In the genomic region with DNA sequence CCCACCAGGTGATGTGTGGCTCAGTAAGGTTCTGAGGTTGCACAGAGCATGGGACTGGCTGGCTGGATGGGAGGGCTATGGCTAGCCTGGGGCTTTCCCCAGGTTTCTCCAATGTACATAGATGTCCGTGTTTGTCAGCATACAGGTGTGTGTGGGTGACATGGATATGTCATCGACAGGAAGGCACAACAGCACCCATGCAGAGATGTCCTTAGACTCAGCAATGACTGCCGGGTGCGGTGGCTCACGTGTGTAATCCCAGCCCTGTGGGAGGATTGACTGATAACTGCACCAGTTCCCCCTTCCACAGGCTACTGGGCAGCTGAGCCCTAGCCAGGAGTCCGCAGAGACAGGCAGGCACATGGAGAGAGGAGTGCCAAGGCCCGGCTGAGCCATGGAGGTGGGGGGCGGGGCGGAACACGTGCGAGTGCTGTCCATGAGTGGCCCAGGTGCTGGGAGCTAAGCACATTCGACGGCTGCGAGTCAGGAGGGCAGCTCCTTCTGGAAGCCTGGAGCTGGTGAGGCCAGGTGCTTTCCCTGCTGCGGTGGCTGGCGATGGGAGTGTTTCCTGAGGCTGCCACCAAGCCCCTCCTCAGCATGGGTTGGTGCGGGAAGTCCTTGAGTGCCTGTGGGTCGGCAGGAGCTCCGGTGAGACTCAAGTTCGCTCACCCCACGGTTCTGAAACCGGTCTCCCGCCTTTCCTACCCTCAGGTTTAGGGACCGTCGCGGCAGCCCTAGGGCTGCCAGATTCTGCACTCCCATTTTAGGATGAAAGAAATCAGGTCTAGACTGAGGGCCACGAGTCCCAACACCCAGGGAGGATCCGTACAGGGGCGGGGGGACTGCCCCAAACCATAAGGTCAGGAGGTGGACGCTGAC, we compare ENCODE assay signal across 1 cellular context.
TF ChIP-seq lines count a peak whose summit lies in the region.

No MANE protein-coding gene starts in this region.

TF ChIP-seq in A549, 52 proteins besides CTCF, POLR2A, EP300 and RAD21 (continued from another document):
- TF ChIP-seq ZNF302 (CRISPR knock-in tag; IDR thresholded peaks at IDR 0.05) (0 out of 2 replicates have a peak, but pooled peaks have one; percentile 30), NFE2L2 (conservative IDR thresholded peaks at IDR 0.05; ENCODE audit: low read length) (no peak), CBX8 (IDR thresholded peaks at IDR 0.05) (no peak)
